ENCODE assay signal across 23 cellular contexts in the genomic region with DNA sequence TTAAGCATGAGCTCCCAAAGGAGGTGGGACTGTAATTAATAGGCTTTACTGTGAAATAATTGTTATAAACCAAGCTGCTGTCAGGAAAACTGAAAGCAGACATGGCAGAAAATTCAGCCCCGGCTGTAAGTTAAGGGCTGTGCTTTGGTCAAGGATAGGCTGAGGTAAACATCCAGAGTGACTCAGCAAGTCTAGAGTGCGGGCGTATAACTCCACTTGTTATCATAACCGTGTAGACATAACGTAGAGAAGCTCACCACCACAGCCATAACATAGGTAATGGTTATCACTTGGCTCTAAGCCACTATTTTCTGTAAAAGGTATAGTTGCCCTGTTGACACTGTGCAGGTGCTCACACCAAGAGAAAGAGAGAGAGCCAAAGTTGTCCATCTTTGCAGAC.
DNase-seq lines count a peak whose midpoint lies in the region; ATAC-seq and TF ChIP-seq lines count a peak whose summit lies in the region.
"Had no signal": no experiment of that assay in that cellular context is flagged by ENCODE, and none has a peak within 500 bp of the region (broad histone marks: within the 10 kb centered on the region; RNA-seq: fewer than 3 reads in every experiment).

No MANE protein-coding gene starts in this region.

- no peak overlapping the region for H3K4me3 ChIP-seq in adrenal gland
- H3K4me3 ChIP-seq: gastrocnemius medialis, GM23248, MG63, ovary, SK-N-MC, thyroid gland had no signal

- 53 to 75% (median 66%) methylated on average over 5 of the region's 5 CpGs for WGBS in adrenal gland, 4 donors

- no peak for TF ChIP-seq POLR2A in adrenal gland (IDR thresholded peaks at IDR 0.05)

- H3K9me3 ChIP-seq in adrenal gland (replicated peaks in 1 of 3), result no peaks in the 10 kb centered on the region
- H3K9me3 ChIP-seq: gastrocnemius medialis, MG63, ovary, thyroid gland had no signal

- no peak for TF ChIP-seq CTCF in adrenal gland (IDR thresholded peaks at IDR 0.05)

- no peaks in the 10 kb centered on the region for H3K27me3 ChIP-seq in adrenal gland
- H3K27me3 ChIP-seq: gastrocnemius medialis, MG63, ovary, thyroid gland had no signal

- intact Hi-C loops in adrenal gland (cut with DNase I), result no loop called here

- in situ Hi-C loops in Caki2 (cut with HindIII; ENCODE audit: low pct_unique_long_range_greater_than_20kb, low sequenced_read_pairs), result no loop called here

- no peaks in the 10 kb centered on the region for H3K36me3 ChIP-seq in adrenal gland (replicated peaks in 1 of 2)
- H3K36me3 ChIP-seq: gastrocnemius medialis, MG63, ovary, thyroid gland had no signal

- DNase-seq in Caki2 (ENCODE audit: low read depth) (peak; percentile 6), NCI-H1092 (lab: John Stamatoyannopoulos, UW) (peak; percentile 49), NCI-H2107 treated with DMSO at 0.1 percent for 48 hours (lab: John Stamatoyannopoulos, UW; ENCODE audit: unreplicated experiment) (peak; percentile 67), RPMI8226 (peak; percentile 28), middle frontal gyrus (ENCODE audit: extremely low spot score, low spot score) (no peak), adrenal gland (no peak)
- DNase-seq: activated CD4-positive, alpha-beta memory T cell treated with anti-CD3 and anti-CD28 coated beads, Interleukin-2, amount 10 ng/mL, durations not matched to agents 7 days and 5 days; activated naive CD4-positive, alpha-beta T cell; aorta; CD4-positive, alpha-beta memory T cell; central memory CD4-positive, alpha-beta T cell; gastrocnemius medialis; GM23248; MG63; naive thymus-derived CD4-positive, alpha-beta T cell; NCI-H446; ovary; stimulated activated naive CD4-positive, alpha-beta T cell had no signal

- H3K27ac ChIP-seq in adrenal gland, result no peak overlapping the region
- H3K27ac ChIP-seq: gastrocnemius medialis, GM23248, ovary, SK-N-MC, thyroid gland had no signal

- H3K4me1 ChIP-seq in adrenal gland (replicated peaks in 1 of 2), result no peaks in the 10 kb centered on the region
- H3K4me1 ChIP-seq: gastrocnemius medialis, thyroid gland had no signal

- no peak for ATAC-seq in HG03025 (IDR thresholded peaks at IDR 0.05; ENCODE audit: low FRiP score, unreplicated experiment)
- no peak for ATAC-seq in HG03159 (IDR thresholded peaks at IDR 0.05; ENCODE audit: unreplicated experiment)
- ATAC-seq: gastrocnemius medialis; naive thymus-derived CD4-positive, alpha-beta T cell; WTC11 had no signal

Comparison
In these comparisons a context has a peak if more than half of its experiments do, and no peak if none do; other contexts are left out.
1. DNase-seq: peak in Caki2 (single experiment), NCI-H1092 (single experiment), NCI-H2107 treated with DMSO at 0.1 percent for 48 hours (single experiment) and RPMI8226 (single experiment); none in middle frontal gyrus (single experiment) and adrenal gland (0 of 7).